In the genomic region with DNA sequence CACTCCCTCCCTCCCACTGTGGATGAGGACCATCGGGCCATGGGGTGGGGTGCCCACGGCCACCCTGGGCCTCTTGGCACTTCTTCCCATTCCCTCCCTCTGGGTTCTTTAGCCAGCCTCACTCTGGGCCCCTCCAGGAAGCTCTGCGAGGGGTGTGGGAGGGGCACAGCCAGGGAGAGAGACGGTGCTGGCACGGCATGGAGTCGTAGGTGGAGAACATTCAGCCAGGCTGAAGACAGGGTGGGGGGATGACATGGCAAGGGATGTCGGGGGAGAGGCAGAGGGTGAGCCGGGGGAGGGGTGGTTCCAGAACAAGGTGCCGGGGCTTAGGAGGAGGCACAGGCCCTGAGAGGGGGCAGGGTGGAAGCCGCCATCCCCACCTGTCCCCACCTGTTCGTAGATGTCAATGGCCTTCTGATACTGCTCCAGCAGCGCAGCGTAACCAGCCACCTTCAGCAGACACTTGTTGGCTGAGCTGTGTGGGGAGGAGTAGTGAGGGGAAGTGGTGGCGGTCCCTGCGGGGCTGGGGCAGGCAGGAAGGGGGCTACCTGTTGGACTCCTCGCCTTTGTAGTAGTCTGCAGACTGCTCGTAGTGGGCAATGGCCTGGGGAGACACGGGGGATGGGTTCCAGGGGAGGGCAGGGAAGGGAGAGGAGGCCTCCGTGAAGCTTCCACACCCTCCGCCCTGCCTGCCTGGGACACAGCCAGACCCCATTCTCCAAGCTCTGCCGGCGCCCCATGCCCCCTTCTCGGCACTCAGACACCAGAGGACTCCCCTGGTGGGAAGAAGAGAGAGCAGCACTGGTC, we compare ENCODE assay signal across 26 cellular contexts. TPM values are rescaled to one million over a fixed set of nuclear protein-coding genes. Genes with fewer than 3 reads are reported as not detected.
DNase-seq lines count a peak whose midpoint lies in the region; ATAC-seq lines count a peak whose summit lies in the region.
"Had no signal": no experiment of that assay in that cellular context is flagged by ENCODE, and none has a peak within 500 bp of the region (broad histone marks: within the 10 kb centered on the region; RNA-seq: fewer than 3 reads in every experiment).

No MANE protein-coding gene starts in this region.

- intact Hi-C loops in posterior vena cava (cut with DNase I) = no loop called here

- no peaks in the 10 kb centered on the region for H3K27me3 Mint-ChIP-seq in activated T-cell treated with anti-CD3 and anti-CD28 coated beads, Interleukin-2, amount 50 U/mL, for 24 hours
- no peaks in the 10 kb centered on the region for H3K27me3 Mint-ChIP-seq in T-helper 17 cell
- no peaks in the 10 kb centered on the region for H3K27me3 Mint-ChIP-seq in effector memory CD8-positive, alpha-beta T cell
- H3K27me3 Mint-ChIP-seq: CD8-positive, alpha-beta memory T cell; stimulated activated naive CD8-positive, alpha-beta T cell treated with anti-CD3 and anti-CD28 coated beads, Interleukin-15, amount 100 ng/mL, for 72 hours had no signal

- peak overlapping the region; percentile 12 for H3K27ac Mint-ChIP-seq in activated T-cell treated with anti-CD3 and anti-CD28 coated beads, Interleukin-2, amount 50 U/mL, for 24 hours
- peak overlapping the region; percentile 37 for H3K27ac Mint-ChIP-seq in T-helper 17 cell
- peak overlapping the region; percentile 72 to 83 for H3K27ac Mint-ChIP-seq in effector memory CD8-positive, alpha-beta T cell

- peaks cover 76% of the 10 kb centered on the region for H3K36me3 Mint-ChIP-seq in activated T-cell treated with anti-CD3 and anti-CD28 coated beads, Interleukin-2, amount 50 U/mL, for 24 hours (ENCODE audit: low read depth)
- H3K36me3 Mint-ChIP-seq in T-helper 17 cell (ENCODE audit: low read depth) = peaks cover 5% of the 10 kb centered on the region
- H3K36me3 Mint-ChIP-seq in effector memory CD8-positive, alpha-beta T cell (ENCODE audit: insufficient read depth) = peaks cover 81% of the 10 kb centered on the region

- H3K4me1 Mint-ChIP-seq in activated T-cell treated with anti-CD3 and anti-CD28 coated beads, Interleukin-2, amount 50 U/mL, for 24 hours (ENCODE audit: low read depth) = peaks cover 7% of the 10 kb centered on the region
- H3K4me1 Mint-ChIP-seq in T-helper 17 cell = peaks cover 7% of the 10 kb centered on the region
- peaks cover 5 to 17% of the 10 kb centered on the region in 2 donors for H3K4me1 Mint-ChIP-seq in effector memory CD8-positive, alpha-beta T cell (ENCODE audit: low read depth in 2 of 2)

- no peaks in the 10 kb centered on the region for H3K9me3 ChIP-seq in T-helper 17 cell (ENCODE audit: control insufficient read depth, low read length, poor library complexity, severe bottlenecking)
- H3K9me3 ChIP-seq: tibial artery had no signal

- H3K9me3 Mint-ChIP-seq in activated T-cell treated with anti-CD3 and anti-CD28 coated beads, Interleukin-2, amount 50 U/mL, for 24 hours = no peaks in the 10 kb centered on the region
- no peaks in the 10 kb centered on the region for H3K9me3 Mint-ChIP-seq in effector memory CD8-positive, alpha-beta T cell
- H3K9me3 Mint-ChIP-seq: activated T-cell treated with anti-CD3 and anti-CD28 coated beads, Interleukin-2, amount 50 U/mL, for 4 hours; CD8-positive, alpha-beta memory T cell; immature natural killer cell; stimulated activated naive CD8-positive, alpha-beta T cell treated with anti-CD3 and anti-CD28 coated beads, Interleukin-15, amount 100 ng/mL, for 72 hours had no signal

- no peak for DNase-seq in activated T-cell treated with anti-CD3 and anti-CD28 coated beads, Interleukin-2, amount 50 U/mL, for 24 hours
- no peak for DNase-seq in activated T-cell treated with anti-CD3 and anti-CD28 coated beads, Interleukin-2, amount 50 U/mL, for 1 hour
- DNase-seq in T-helper 17 cell (no peak), posterior vena cava (ENCODE audit: low spot score) (peak; percentile 66), MV-4-11 (lab: John Stamatoyannopoulos, UW) (no peak), dermis blood vessel endothelial cell (no peak)
- no peak for DNase-seq in effector memory CD8-positive, alpha-beta T cell
- no peak for DNase-seq in activated naive CD4-positive, alpha-beta T cell treated with Interleukin-2 at 50 U/mL for 16 hours
- DNase-seq: activated naive CD4-positive, alpha-beta T cell; activated T-cell treated with anti-CD3 and anti-CD28 coated beads, Interleukin-2, amount 50 U/mL, for 4 hours; CD8-positive, alpha-beta memory T cell; DMS 273 treated with DMSO at 0.1 percent for 48 hours; EL; GM23248; IMR-90; NCI-H1092; NCI-H187; NCI-H774; small intestine; stimulated activated naive CD8-positive, alpha-beta T cell treated with anti-CD3 and anti-CD28 coated beads, Interleukin-15, amount 100 ng/mL, for 72 hours; tibial artery had no signal

- no peak overlapping the region for H3K4me3 Mint-ChIP-seq in activated T-cell treated with anti-CD3 and anti-CD28 coated beads, Interleukin-2, amount 50 U/mL, for 24 hours
- peak overlapping the region; percentile 21 for H3K4me3 Mint-ChIP-seq in T-helper 17 cell
- H3K4me3 Mint-ChIP-seq in effector memory CD8-positive, alpha-beta T cell = no peak overlapping the region
- H3K4me3 Mint-ChIP-seq: activated T-cell treated with anti-CD3 and anti-CD28 coated beads, Interleukin-2, amount 50 U/mL, for 4 hours; stimulated activated naive CD8-positive, alpha-beta T cell treated with anti-CD3 and anti-CD28 coated beads, Interleukin-15, amount 100 ng/mL, for 72 hours had no signal

- ATAC-seq in T-helper 17 cell = no peak
- no peak for ATAC-seq in effector memory CD8-positive, alpha-beta T cell (replicated peaks)

RNA-seq across cellular contexts. Expression of a gene that starts 8.8 kb away (rescaled TPM):
- 1 to 10 TPM; 3.5 to 6.3 TPM for total RNA-seq in T-helper 17 cell
- 1 to 10 TPM; 6.5 to 7.9 TPM for total RNA-seq in posterior vena cava
- 4.3 and 6.7 TPM in 2 replicates for total RNA-seq in dermis blood vessel endothelial cell

RNA-seq across cellular contexts. Expression of a gene that starts 21.1 kb away (rescaled TPM):
- total RNA-seq in T-helper 17 cell = not detected
- under 1 TPM; 0.56 to 0.67 TPM for total RNA-seq in posterior vena cava
- 0.17 TPM in 1 of 2 replicates, not detected in the other for total RNA-seq in dermis blood vessel endothelial cell
- total RNA-seq: activated CD8-positive, alpha-beta memory T cell treated with anti-CD3 and anti-CD28 coated beads for 36 hours; CD8-positive, alpha-beta memory T cell; GM23248; IMR-90; mesenteric fat pad; myocyte; T-helper 1 cell treated with Interleukin-12 subunit alpha and Interleukin-12 subunit beta and Interleukin-4 antibody, amounts not matched to agents 30 ng/mL and 1 ng/mL, for 36 hours had no signal

RNA-seq across cellular contexts. Expression of a gene that starts 22.1 kb away (rescaled TPM):
- total RNA-seq in T-helper 17 cell (100 to 1,000 TPM; 124 to 133 TPM), posterior vena cava (10 to 100 TPM; 75.8 to 83.8 TPM), dermis blood vessel endothelial cell (80.3 and 99.1 TPM in 2 replicates)

Comparison
In these comparisons a context has a peak if more than half of its experiments do, and no peak if none do; other contexts are left out.
1. H3K27ac Mint-ChIP-seq: peak in every context shown above with its lines; median percentile 78 in effector memory CD8-positive, alpha-beta T cell; 37 in T-helper 17 cell; 12 in activated T-cell treated with anti-CD3 and anti-CD28 coated beads, Interleukin-2, amount 50 U/mL, for 24 hours.